Comparison of ENCODE assay signal across 8 cellular contexts in genomic region chr2:199850718-199851498, GRCh38. TPM values are rescaled to one million over a fixed set of nuclear protein-coding genes. Genes with fewer than 3 reads are reported as not detected.
DNase-seq lines count a peak whose midpoint lies in the region; ATAC-seq and TF ChIP-seq lines count a peak whose summit lies in the region.

TSS of gene FTCDNL1 (minus strand) at chr2:199851192. CDS start at chr2:199848962, 2,230 bp downstream.

- CTCF ChIA-PET in SK-N-SH (lab: Yijun Ruan, JAX): interaction anchor here (1.5 to 2.0 kb wide), 4 partner anchors 10 to 111 kb away, joined by 3 to 10 read pairs (median 7); no protein-coding TSS in a partner anchor

- H3K9me2 ChIP-seq in SK-N-SH: no peaks in the 10 kb centered on the region

- H3K9me3 Mint-ChIP-seq in activated naive CD4-positive, alpha-beta T cell treated with anti-CD3 and anti-CD28 coated beads, Interleukin-2, amount 50 U/mL, for 24 hours: no peaks in the 10 kb centered on the region

- H3K4me1 Mint-ChIP-seq in activated naive CD4-positive, alpha-beta T cell treated with anti-CD3 and anti-CD28 coated beads, Interleukin-2, amount 50 U/mL, for 24 hours: peaks cover 6% of the 10 kb centered on the region

- H3K79me2 ChIP-seq in SK-N-SH (ENCODE audit: insufficient read depth): no peaks in the 10 kb centered on the region

- H3K9ac ChIP-seq in SK-N-SH: no peak within 1 kb of the TSS

- intact Hi-C loops in posterior vena cava (cut with DNase I): no loop called here
- intact Hi-C loops in upper lobe of right lung (cut with DNase I): no loop called here

- TF ChIP-seq EP300 in SK-N-SH (IDR thresholded peaks at IDR 0.05; ENCODE audit: borderline replicate concordance in 1 of 2, low read depth in 1 of 2, low read length in 1 of 2): no peak

- no peaks in the 10 kb centered on the region for H3K9me3 ChIP-seq in SK-N-SH
- no peaks in the 10 kb centered on the region for H3K9me3 ChIP-seq in cardiac muscle cell (ENCODE audit: low read depth)
- H3K9me3 ChIP-seq in upper lobe of right lung: no peaks in the 10 kb centered on the region

- H2AFZ ChIP-seq in SK-N-SH (ENCODE audit: low read depth): peak within 1 kb of the TSS; percentile 84; the same call in 1 of the 2 replicates

- peak within 1 kb of the TSS; percentile 98 for H3K4me3 Mint-ChIP-seq in activated naive CD4-positive, alpha-beta T cell treated with anti-CD3 and anti-CD28 coated beads, Interleukin-2, amount 50 U/mL, for 24 hours

- POLR2A ChIA-PET in SK-N-SH (lab: Yijun Ruan, JAX): no interaction called here

- H3K4me3 ChIP-seq in SK-N-SH (ENCODE audit: low read depth in 2 of 2, low read length in 1 of 2): peak within 1 kb of the TSS; percentile 50 to 61
- H3K4me3 ChIP-seq in cardiac muscle cell: peak within 1 kb of the TSS; percentile 73
- H3K4me3 ChIP-seq in upper lobe of right lung: peak within 1 kb of the TSS; percentile 66

- H3K27ac Mint-ChIP-seq in activated naive CD4-positive, alpha-beta T cell treated with anti-CD3 and anti-CD28 coated beads, Interleukin-2, amount 50 U/mL, for 24 hours: peak within 1 kb of the TSS; percentile 98

- H3K27ac ChIP-seq in SK-N-SH (ENCODE audit: low read depth in 2 of 2, low read length in 1 of 2) (no peak within 1 kb of the TSS), cardiac muscle cell (no peak within 1 kb of the TSS), upper lobe of right lung (peak within 1 kb of the TSS; percentile 78)

- TF ChIP-seq CTCF in SK-N-SH (IDR thresholded peaks at IDR 0.05) (peak; percentile 64), cardiac muscle cell (IDR thresholded peaks at IDR 0.05; ENCODE audit: low read depth, low read length) (peak; percentile 64), upper lobe of right lung (IDR thresholded peaks at IDR 0.05) (peak; percentile 46)

- H3K36me3 ChIP-seq in SK-N-SH (replicated peaks in 1 of 2; ENCODE audit: control insufficient read depth in 1 of 2, insufficient read depth in 2 of 2, low read length in 1 of 2): no peaks in the 10 kb centered on the region
- no peaks in the 10 kb centered on the region for H3K36me3 ChIP-seq in cardiac muscle cell
- H3K36me3 ChIP-seq in upper lobe of right lung: no peaks in the 10 kb centered on the region

- H3K27me3 ChIP-seq in SK-N-SH (ENCODE audit: insufficient read depth): peaks cover 68% of the 10 kb centered on the region
- peaks cover 21% of the 10 kb centered on the region for H3K27me3 ChIP-seq in cardiac muscle cell
- H3K27me3 ChIP-seq in upper lobe of right lung: no peaks in the 10 kb centered on the region

- H3K27me3 Mint-ChIP-seq in activated naive CD4-positive, alpha-beta T cell treated with anti-CD3 and anti-CD28 coated beads, Interleukin-2, amount 50 U/mL, for 24 hours: no peaks in the 10 kb centered on the region

- H3K4me1 ChIP-seq in SK-N-SH (ENCODE audit: control insufficient read depth in 1 of 2, insufficient read depth in 2 of 2, low read depth in 1 of 2, low read length in 1 of 2) (peaks cover 0 to 4% of the 10 kb centered on the region in 2 experiments; a peak in 1 of 4 replicates), cardiac muscle cell (ENCODE audit: low read depth) (no peaks in the 10 kb centered on the region), upper lobe of right lung (no peaks in the 10 kb centered on the region)

- WGBS in SK-N-SH (ENCODE audit: low lambda C conversion rate): 1% methylated on average over 31 of the region's 80 CpGs

- H3F3A ChIP-seq in SK-N-SH (replicated peaks; ENCODE audit: insufficient read depth): no peaks in the 10 kb centered on the region

- peak; percentile 96 for ATAC-seq in GM21825 (IDR thresholded peaks at IDR 0.05; ENCODE audit: unreplicated experiment)
- peak; percentile 97 for ATAC-seq in upper lobe of right lung

- peak; percentile 90 for DNase-seq in GM03348 (ENCODE audit: low spot score)
- peak; percentile 81 for DNase-seq in KG1 (lab: John Stamatoyannopoulos, UW)
- DNase-seq in SK-N-SH: peak; percentile 76
- DNase-seq in cardiac muscle cell (ENCODE audit: low read depth in 1 of 2, low spot score in 1 of 2): peak; percentile 36 to 69
- peak; percentile 90 for DNase-seq in posterior vena cava (ENCODE audit: low spot score)
- peak; percentile 92 for DNase-seq in upper lobe of right lung

- peak within 1 kb of the TSS; percentile 67 for H3K4me2 ChIP-seq in SK-N-SH

- no peaks in the 10 kb centered on the region for H3K36me3 Mint-ChIP-seq in activated naive CD4-positive, alpha-beta T cell treated with anti-CD3 and anti-CD28 coated beads, Interleukin-2, amount 50 U/mL, for 24 hours

- TF ChIP-seq RAD21 in SK-N-SH (IDR thresholded peaks at IDR 0.05; ENCODE audit: low read length): 0 out of 2 replicates have a peak, but pooled peaks have one; percentile 17

- H4K20me1 ChIP-seq in SK-N-SH (ENCODE audit: insufficient read depth): no peaks in the 10 kb centered on the region

TF ChIP-seq in SK-N-SH, 30 proteins besides CTCF, POLR2A, EP300 and RAD21:
- peak; percentile 36 for TF ChIP-seq CHD2 (IDR thresholded peaks at IDR 0.05; ENCODE audit: low read length, partially characterized antibody)
- TF ChIP-seq MAX (IDR thresholded peaks at IDR 0.05; ENCODE audit: low read depth): 0 out of 2 replicates have a peak, but pooled peaks have one; percentile 39
- peak; percentile 25; the same call in 1 of the 2 replicates for TF ChIP-seq NRF1 (IDR thresholded peaks at IDR 0.05; ENCODE audit: low read depth, low read length)
- TF ChIP-seq SIN3A (IDR thresholded peaks at IDR 0.05; ENCODE audit: borderline replicate concordance, low read depth, low read length): no peak
- TF ChIP-seq GABPA (IDR thresholded peaks at IDR 0.05; ENCODE audit: low read depth): no peak
- TF ChIP-seq GATA2 (CRISPR knock-in tag; IDR thresholded peaks at IDR 0.05): 0 out of 2 replicates have a peak, but pooled peaks have one; percentile 28
- TF ChIP-seq USF1 (IDR thresholded peaks at IDR 0.05; ENCODE audit: borderline replicate concordance, low read depth): peak; percentile 20; the same call in 1 of the 2 replicates
- TF ChIP-seq SMC3 (IDR thresholded peaks at IDR 0.05; ENCODE audit: low read depth, low read length): peak; percentile 10; the same call in 1 of the 2 replicates

RNA-seq across cellular contexts. Expression of gene FTCDNL1, which starts in this region (rescaled TPM):
- polyA plus RNA-seq in SK-N-SH (2012; rRNA removed) (not detected in 2 replicates), cardiac muscle cell (1.9 and 2.0 TPM in 2 replicates)
- 0.04 TPM in 2 replicates for polyA plus RNA-seq in SK-N-SH (2012; cell fraction: cytosol; rRNA removed)
- polyA plus RNA-seq in SK-N-SH (2012; cell fraction: nucleus; rRNA removed): 0.06 TPM in 1 of 2 replicates, not detected in the other
- total RNA-seq in cardiac muscle cell (2.0 and 3.2 TPM in 2 replicates), posterior vena cava (1 to 10 TPM; 1.1 to 1.6 TPM), upper lobe of right lung (2.1 TPM)

Comparison
In these comparisons a context has a peak if more than half of its experiments do, and no peak if none do; other contexts are left out.
1. Peak in DNase-seq, H3K4me3 ChIP-seq and H3K4me2 ChIP-seq in SK-N-SH; RNA of the gene not detected or under 1 TPM.